In the genomic region with DNA sequence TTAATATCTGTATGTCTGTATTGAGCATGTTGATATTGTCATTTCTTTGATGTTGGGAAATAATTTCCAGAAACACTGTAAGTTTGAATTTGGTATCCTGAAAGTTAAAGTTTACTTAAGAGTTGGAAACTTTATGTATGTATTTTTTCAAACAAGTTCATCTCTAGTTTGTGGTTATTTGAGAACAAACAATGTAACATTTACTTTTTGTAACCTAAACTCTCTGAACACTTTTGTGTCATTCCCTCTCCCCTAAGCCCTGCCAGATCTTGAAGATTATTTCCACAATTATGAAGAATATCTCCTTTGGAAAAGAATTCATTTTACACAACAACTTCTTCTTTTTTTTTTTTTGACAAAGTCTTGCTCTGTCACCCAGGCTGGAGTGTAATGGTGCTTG, we compare ENCODE assay signal across 9 cellular contexts. TPM values are rescaled to one million over a fixed set of nuclear protein-coding genes. Genes with fewer than 3 reads are reported as not detected.
"Had no signal": no experiment of that assay in that cellular context is flagged by ENCODE, and none has a peak within 500 bp of the region (broad histone marks: within the 10 kb centered on the region; RNA-seq: fewer than 3 reads in every experiment).

No MANE protein-coding gene starts in this region.

- DNase-seq: GDM1, GF-D8 had no signal

- H3K4me3 ChIP-seq: GM12878 had no signal

- FAIRE-seq: G401.6, GM12878, GM12891, GM12892, GM18507, GM19239 had no signal

- ATAC-seq: GM12878 had no signal

RNA-seq across cellular contexts. Expression of a gene that starts 24.9 kb away (rescaled TPM):
- total RNA-seq: G401, GM12878 had no signal
- polyA plus RNA-seq: GM12878 had no signal
